In the genomic region with DNA sequence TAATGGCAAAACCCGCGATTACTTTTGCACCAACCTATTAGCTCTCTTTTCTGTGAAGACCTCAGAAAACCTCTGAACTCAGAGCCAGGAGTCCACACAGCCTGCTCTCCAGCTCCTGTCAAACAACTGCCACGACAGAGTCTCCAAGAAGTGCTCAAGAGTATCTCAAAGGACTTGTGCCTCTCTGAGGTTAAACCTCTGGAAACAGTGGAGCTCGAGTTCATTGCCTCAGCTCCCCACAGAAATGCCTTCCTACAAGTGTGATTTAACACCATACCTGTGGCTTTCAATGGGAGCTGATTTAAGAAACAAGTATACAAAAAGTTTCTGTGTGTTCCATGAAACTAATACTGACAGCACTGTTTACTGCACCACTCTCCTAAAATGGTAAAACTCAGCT, we compare ENCODE assay signal across 11 cellular contexts. TPM values are rescaled to one million over a fixed set of nuclear protein-coding genes. Genes with fewer than 3 reads are reported as not detected.
A peak's percentile ranks its signal among the peaks of the same experiment; 100 is the strongest.
DNase-seq lines count a peak whose midpoint lies in the region; ATAC-seq and TF ChIP-seq lines count a peak whose summit lies in the region.
"Had no signal": no experiment of that assay in that cellular context is flagged by ENCODE, and none has a peak within 500 bp of the region (broad histone marks: within the 10 kb centered on the region; RNA-seq: fewer than 3 reads in every experiment).

No MANE protein-coding gene starts in this region.

- no peak overlapping the region for H3K18ac ChIP-seq in neuronal stem cell (ENCODE audit: low read length)

- no peak overlapping the region for H3K27ac ChIP-seq in CD8-positive, alpha-beta T cell (ENCODE audit: low read depth, low read length)
- H3K27ac ChIP-seq in gastroesophageal sphincter, result peak overlapping the region; percentile 41 to 99 (median 89)
- peak overlapping the region; percentile 98 to 100 (median 100) for H3K27ac ChIP-seq in sigmoid colon
- no peak overlapping the region for H3K27ac ChIP-seq in neuronal stem cell (replicated peaks; ENCODE audit: low read length)

- no peak overlapping the region for H3K9ac ChIP-seq in neuronal stem cell (ENCODE audit: low read depth, low read length, poor library complexity)

- peak overlapping the region; percentile 84 for H3K27ac Mint-ChIP-seq in CD8-positive, alpha-beta T cell
- H3K27ac Mint-ChIP-seq in WTC11, result peak overlapping the region; percentile 87
- H3K27ac Mint-ChIP-seq: IgD-negative memory B cell had no signal

- H2BK120ac ChIP-seq in neuronal stem cell (ENCODE audit: low read depth, low read length), result no peak overlapping the region

- TF ChIP-seq CTCF in CD8-positive, alpha-beta T cell (IDR thresholded peaks at IDR 0.05), result no peak
- no peak for TF ChIP-seq CTCF in WTC11 (IDR thresholded peaks at IDR 0.05)
- TF ChIP-seq CTCF in gastroesophageal sphincter (IDR thresholded peaks at IDR 0.05), result no peak
- TF ChIP-seq CTCF in sigmoid colon (IDR thresholded peaks at IDR 0.05), result no peak

- CTCF ChIA-PET in CD8-positive, alpha-beta T cell (lab: Charles Lee), result interaction anchor here (0.5 to 1.8 kb wide), 9 partner anchors 11 to 718 kb away, joined by 3 to 6 read pairs (median 4); no protein-coding TSS in a partner anchor
- CTCF ChIA-PET in WTC11 (lab: Charles Lee), result interaction anchor here (0.6 to 1.7 kb wide), 6 partner anchors 11 to 142 kb away, joined by 3 to 8 read pairs (median 3); no protein-coding TSS in a partner anchor

- ATAC-seq in CD8-positive, alpha-beta T cell, result no peak
- ATAC-seq in WTC11, result no peak
- no peak for ATAC-seq in gastroesophageal sphincter
- ATAC-seq in HG02763 (IDR thresholded peaks at IDR 0.05; ENCODE audit: unreplicated experiment), result no peak
- ATAC-seq in HG03039 (IDR thresholded peaks at IDR 0.05; ENCODE audit: unreplicated experiment), result no peak
- ATAC-seq in GM18868 (IDR thresholded peaks at IDR 0.05; ENCODE audit: unreplicated experiment), result no peak

- H2AK5ac ChIP-seq in neuronal stem cell (ENCODE audit: low read depth, low read length), result no peak overlapping the region

- H3K4me3 ChIP-seq in CD8-positive, alpha-beta T cell (ENCODE audit: low read depth, low read length), result no peak overlapping the region
- H3K4me3 ChIP-seq in gastroesophageal sphincter (no peak overlapping the region), sigmoid colon (no peak overlapping the region), neuronal stem cell (ENCODE audit: low read length in 2 of 2) (no peak overlapping the region)

- POLR2A ChIA-PET in CD8-positive, alpha-beta T cell (lab: Charles Lee), result interaction anchor here (1.1 to 1.3 kb wide), 3 partner anchors 11 to 19 kb away, joined by 4 to 12 read pairs (median 4); no protein-coding TSS in a partner anchor
- POLR2A ChIA-PET in WTC11 (lab: Charles Lee), result no interaction called here

- intact Hi-C loops in CD8-positive, alpha-beta T cell (cut with DNase I, micrococcal nuclease), result loop anchor here in 1 of 2 experiments (1.0 kb wide), 1 partner anchor 9 kb away; no protein-coding TSS in a partner anchor
- intact Hi-C loops in sigmoid colon (cut with DNase I), result loop anchor here (10.0 kb wide), 1 partner anchor 164 kb away; a partner anchor contains a TSS

- no peak overlapping the region for H3K23ac ChIP-seq in neuronal stem cell (ENCODE audit: low read depth, low read length, poor library complexity)

- H3K36me3 ChIP-seq in CD8-positive, alpha-beta T cell (ENCODE audit: insufficient read depth, low read length), result no peaks in the 10 kb centered on the region
- H3K36me3 ChIP-seq in gastroesophageal sphincter (no peaks in the 10 kb centered on the region), sigmoid colon (peaks cover 0 to 8% (median 2%) of the 10 kb centered on the region in 4 donors), neuronal stem cell (replicated peaks in 1 of 2; ENCODE audit: control insufficient read depth in 2 of 2, insufficient read depth in 2 of 2, low read length in 2 of 2) (peaks cover 0 to 16% of the 10 kb centered on the region in 2 donors)

- no peak overlapping the region for H4K8ac ChIP-seq in neuronal stem cell (ENCODE audit: low read depth, low read length)

- H2BK15ac ChIP-seq in neuronal stem cell (ENCODE audit: low read length), result no peak overlapping the region

- no peak for DNase-seq in CD8-positive, alpha-beta T cell
- DNase-seq in WTC11 (ENCODE audit: low spot score) (no peak), sigmoid colon (no peak), neuronal stem cell (ENCODE audit: low spot score) (no peak)
- DNase-seq: H7, NCI-H2081 treated with DMSO at 0.1 percent for 48 hours had no signal

- peaks cover 9% of the 10 kb centered on the region for H3K79me1 ChIP-seq in neuronal stem cell (ENCODE audit: low read depth, low read length)

- no peaks in the 10 kb centered on the region for H3K9me3 ChIP-seq in CD8-positive, alpha-beta T cell (ENCODE audit: low read length)
- H3K9me3 ChIP-seq in gastroesophageal sphincter (no peaks in the 10 kb centered on the region), sigmoid colon (no peaks in the 10 kb centered on the region), neuronal stem cell (replicated peaks in 1 of 2; ENCODE audit: control insufficient read depth in 2 of 2, insufficient read depth in 1 of 2, low read depth in 1 of 2, low read length in 2 of 2) (peaks cover 0 to 3% of the 10 kb centered on the region in 2 donors)

- peaks cover 96% of the 10 kb centered on the region for H3K4me1 ChIP-seq in CD8-positive, alpha-beta T cell (ENCODE audit: insufficient read depth, low read length)
- H3K4me1 ChIP-seq in gastroesophageal sphincter (peaks cover 18 to 100% (median 63%) of the 10 kb centered on the region in 3 donors), sigmoid colon (peaks cover 0 to 100% (median 99%) of the 10 kb centered on the region in 4 donors), neuronal stem cell (ENCODE audit: control insufficient read depth in 2 of 2, insufficient read depth in 1 of 2, low read depth in 1 of 2, low read length in 2 of 2) (peaks cover 7 to 15% of the 10 kb centered on the region in 2 donors)

- H3K4me2 ChIP-seq in neuronal stem cell (ENCODE audit: insufficient read depth, low read length, poor library complexity, severe bottlenecking), result no peak overlapping the region

- no peak overlapping the region for H2AFZ ChIP-seq in neuronal stem cell (ENCODE audit: low read length)

- peaks cover 32% of the 10 kb centered on the region for H3K36me3 Mint-ChIP-seq in CD8-positive, alpha-beta T cell
- peaks cover 7% of the 10 kb centered on the region; the same call in 1 of the 2 replicates for H3K36me3 Mint-ChIP-seq in WTC11

- H2BK5ac ChIP-seq in neuronal stem cell (ENCODE audit: low read length), result no peak overlapping the region

- TF ChIP-seq POLR2A in gastroesophageal sphincter (IDR thresholded peaks at IDR 0.05) (no peak), sigmoid colon (IDR thresholded peaks at IDR 0.05) (no peak)

- H3K9me3 Mint-ChIP-seq in CD8-positive, alpha-beta T cell, result no peaks in the 10 kb centered on the region
- no peaks in the 10 kb centered on the region for H3K9me3 Mint-ChIP-seq in WTC11
- H3K9me3 Mint-ChIP-seq: IgD-negative memory B cell had no signal

- no peak overlapping the region for H4K91ac ChIP-seq in neuronal stem cell (ENCODE audit: low read depth, low read length, poor library complexity)

- no peak overlapping the region for H3K4ac ChIP-seq in neuronal stem cell (ENCODE audit: low read length)

- no peak overlapping the region for H3K14ac ChIP-seq in neuronal stem cell (ENCODE audit: low read length)

- no peaks in the 10 kb centered on the region for H3K27me3 ChIP-seq in CD8-positive, alpha-beta T cell (ENCODE audit: insufficient read depth, low read length)
- H3K27me3 ChIP-seq in gastroesophageal sphincter (no peaks in the 10 kb centered on the region), sigmoid colon (no peaks in the 10 kb centered on the region), neuronal stem cell (ENCODE audit: control insufficient read depth in 3 of 3, insufficient read depth in 3 of 3, low read depth in 1 of 3, low read length in 3 of 3) (no peaks in the 10 kb centered on the region)

- TF ChIP-seq EP300 in gastroesophageal sphincter (IDR thresholded peaks at IDR 0.05), result no peak
- no peak for TF ChIP-seq EP300 in sigmoid colon (IDR thresholded peaks at IDR 0.05)

- peak overlapping the region; percentile 50 for H3K4me3 Mint-ChIP-seq in CD8-positive, alpha-beta T cell
- no peak overlapping the region for H3K4me3 Mint-ChIP-seq in WTC11
- H3K4me3 Mint-ChIP-seq: IgD-negative memory B cell had no signal

- 22 to 38% methylated on average over 3 to 4 of the region's 4 CpGs for WGBS in gastroesophageal sphincter (ENCODE audit: low coverage in 1 of 2), 2 donors
- 54 to 64% methylated on average over 4 of the region's 4 CpGs for WGBS in sigmoid colon, 2 donors
- no CpG with 5 or more reads among the region's 4 CpGs for WGBS in neuronal stem cell (ENCODE audit: extremely low coverage in 2 of 2, insufficient read length in 2 of 2, insufficient replicate concordance in 1 of 2), 2 donors

- no peaks in the 10 kb centered on the region for H3K27me3 Mint-ChIP-seq in CD8-positive, alpha-beta T cell (ENCODE audit: low read depth)
- H3K27me3 Mint-ChIP-seq in WTC11 (ENCODE audit: low read depth), result no peaks in the 10 kb centered on the region

- no peak overlapping the region for H2BK12ac ChIP-seq in neuronal stem cell (ENCODE audit: low read length)

- peaks cover 93% of the 10 kb centered on the region for H3K4me1 Mint-ChIP-seq in CD8-positive, alpha-beta T cell (ENCODE audit: low read depth)
- H3K4me1 Mint-ChIP-seq in WTC11, result peaks cover 72% of the 10 kb centered on the region
- H3K4me1 Mint-ChIP-seq: IgD-negative memory B cell had no signal

TF ChIP-seq in WTC11, 78 proteins besides CTCF, POLR2A, EP300 and RAD21 (continues in another document):
- TF ChIP-seq JUN (CRISPR knock-in tag; IDR thresholded peaks at IDR 0.05), result no peak

RNA-seq across cellular contexts. Expression of a gene that starts 20.1 kb away (rescaled TPM):
- 100 to 1,000 TPM; 153 to 161 TPM for total RNA-seq in CD8-positive, alpha-beta T cell
- total RNA-seq in WTC11 (2021) (196 to 198 TPM (median 197 TPM) in 3 replicates), gastroesophageal sphincter (1,000 to 10,000 TPM in 2 of 4 donors, 100 to 1,000 TPM in 2; 776 to 1,910 (median 969) TPM), sigmoid colon (1,000 to 10,000 TPM in 1 of 4 donors, 100 to 1,000 TPM in 3; 372 to 1,069 (median 688) TPM)
- polyA plus RNA-seq in sigmoid colon, result 10 to 100 TPM; 20.1 to 98.1 (median 24.0) TPM
- 88.8 TPM for polyA plus RNA-seq in neuronal stem cell (2013, experiment 1 of 2)
- polyA plus RNA-seq in neuronal stem cell (2013, experiment 2 of 2), result 87.0 TPM

Comparison
In these comparisons a context has a peak if more than half of its experiments do, and no peak if none do; other contexts are left out.
1. H3K27ac ChIP-seq: peak in gastroesophageal sphincter (4 of 4) and sigmoid colon (4 of 4); none in CD8-positive, alpha-beta T cell (single experiment) and neuronal stem cell (single experiment).